ENCODE assay signal across 24 cellular contexts in the genomic region with DNA sequence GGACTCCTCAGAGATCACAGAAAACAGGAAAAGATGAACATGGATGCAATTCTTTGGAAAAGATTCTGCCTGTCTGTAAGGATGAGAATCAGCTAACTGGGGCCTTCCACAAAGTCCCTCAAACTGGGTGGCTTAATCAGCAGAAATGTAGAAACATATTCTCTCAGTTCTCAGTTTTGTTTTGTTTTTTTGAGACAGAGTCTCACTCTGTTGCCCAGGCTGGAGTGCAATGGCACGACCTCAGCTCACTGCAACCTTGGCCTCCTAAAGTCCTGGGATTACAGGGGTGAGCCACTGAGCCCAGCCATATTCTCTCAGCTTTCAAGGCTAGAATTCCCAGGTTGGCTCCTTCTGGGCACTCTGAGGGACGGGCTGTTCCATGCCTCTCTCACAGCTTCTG.
"Had no signal": no experiment of that assay in that cellular context is flagged by ENCODE, and none has a peak within 500 bp of the region (broad histone marks: within the 10 kb centered on the region; RNA-seq: fewer than 3 reads in every experiment).

No MANE protein-coding gene starts in this region.

- H3K27ac ChIP-seq: breast epithelium, hepatocyte, left lung, psoas muscle, right atrium auricular region, testis had no signal

- H3K79me2 ChIP-seq: hepatocyte had no signal

- H2AFZ ChIP-seq: hepatocyte had no signal

- ATAC-seq: activated T-cell treated with anti-CD3 and anti-CD28 coated beads, Interleukin-2, amount 50 U/mL, for 4 hours; esophagus mucosa; left lung; natural killer cell; psoas muscle; stimulated activated naive B cell treated with anti-CD40 and anti-IgM and Interleukin-4, amounts not matched to agents 10 μg/mL and 1 μg/mL and 100 μg/mL, for 72 hours; T-helper 17 cell had no signal

- H3K9me3 ChIP-seq: breast epithelium, left lung, psoas muscle, right atrium auricular region, testis had no signal

- FAIRE-seq: small intestine had no signal

- H3K4me1 ChIP-seq: breast epithelium, right atrium auricular region, testis had no signal

- H3K4me3 ChIP-seq: breast epithelium, hepatocyte, left lung, psoas muscle, right atrium auricular region, testis had no signal

- H3K36me3 ChIP-seq: breast epithelium, left lung, right atrium auricular region had no signal

- H3K27me3 ChIP-seq: breast epithelium, hepatocyte, left lung, right atrium auricular region, testis had no signal

- H3K4me2 ChIP-seq: hepatocyte had no signal

- DNase-seq: activated CD4-positive, alpha-beta T cell treated with anti-CD3 and anti-CD28 coated beads for 4 hours; activated CD4-positive, alpha-beta T cell treated with anti-CD3 and anti-CD28 coated beads, Interleukin-2, amount 50 U/mL, for 48 hours; activated CD4-positive, CD25-positive, alpha-beta regulatory T cell; activated naive CD4-positive, alpha-beta T cell treated with Interleukin-2 at 50 U/mL for 16 hours; activated naive CD8-positive, alpha-beta T cell treated with anti-CD3 and anti-CD28 coated beads for 36 hours; activated T-cell treated with anti-CD3 and anti-CD28 coated beads, Interleukin-2, amount 50 U/mL, for 4 hours; dermis blood vessel endothelial cell; effector memory CD4-positive, alpha-beta T cell; foreskin melanocyte; glutamatergic neuron; kidney glomerular epithelial cell; left lung; natural killer cell; psoas muscle; small intestine; stimulated activated CD4-positive, alpha-beta T cell treated with anti-CD3 and anti-CD28 coated beads, Interleukin-15, amount 100 ng/mL, for 24 hours; stimulated activated naive B cell treated with anti-CD40 and anti-IgM and Interleukin-4, amounts not matched to agents 10 μg/mL and 1 μg/mL and 100 μg/mL, for 72 hours; SW 1271; T-helper 17 cell; testis had no signal
